In the genomic region with DNA sequence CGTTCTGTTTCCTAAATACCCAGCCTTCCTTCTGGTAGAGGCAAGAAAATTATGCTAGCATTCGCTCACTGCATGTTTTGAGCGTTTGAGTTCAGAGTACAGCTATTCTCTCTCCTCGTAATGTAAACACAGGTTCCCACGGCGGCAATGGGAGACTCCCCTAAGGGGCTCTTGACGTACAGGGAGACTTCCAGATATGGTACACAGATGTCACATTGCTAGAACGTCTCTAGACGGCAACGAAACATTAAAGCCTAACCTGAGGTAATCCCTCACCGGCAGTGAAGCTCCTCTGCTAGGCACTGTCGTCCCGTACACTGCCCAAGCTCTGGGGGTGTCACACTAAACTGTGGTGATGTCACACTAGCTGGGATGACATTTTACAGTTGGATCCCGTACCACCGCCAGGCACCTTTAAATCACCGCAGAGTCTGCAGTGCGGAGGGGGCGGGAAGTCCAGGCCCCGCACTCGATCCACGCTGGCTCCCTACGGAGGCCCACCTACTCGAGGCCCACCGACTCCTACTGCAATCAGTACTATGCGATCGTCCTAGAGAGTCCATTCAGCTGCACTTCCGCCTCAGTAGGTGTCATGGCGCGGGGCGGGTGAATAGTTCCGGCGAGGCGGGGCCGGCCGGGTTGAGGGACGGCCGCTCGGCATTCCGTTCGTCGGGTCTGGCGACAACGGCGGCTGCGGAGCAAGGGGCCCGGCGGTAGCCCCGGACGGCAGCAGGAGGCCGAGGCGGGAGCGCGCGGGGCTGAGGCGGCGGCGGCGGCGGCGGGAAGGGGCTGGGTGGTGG, we compare ENCODE assay signal across 8 cellular contexts. TPM values are rescaled to one million over a fixed set of nuclear protein-coding genes. Genes with fewer than 3 reads are reported as not detected.
DNase-seq lines count a peak whose midpoint lies in the region; ATAC-seq and TF ChIP-seq lines count a peak whose summit lies in the region.

TSS of gene HIPK1 (plus strand) at position 375 of the 800 bp plus-strand sequence.

- H3K27me3 ChIP-seq in RWPE2 (ENCODE audit: insufficient read depth, poor library complexity, severe bottlenecking) = no peaks in the 10 kb centered on the region

- no peaks in the 10 kb centered on the region for H3K9me3 ChIP-seq in RWPE2 (ENCODE audit: severe bottlenecking)

- no peak for TF ChIP-seq CTCF in LNCaP clone FGC (IDR thresholded peaks at IDR 0.05; ENCODE audit: control insufficient read depth, extremely low read depth, insufficient read depth)
- no peak for TF ChIP-seq CTCF in RWPE2 (IDR thresholded peaks at IDR 0.05; ENCODE audit: poor library complexity, severe bottlenecking)
- TF ChIP-seq CTCF in fibroblast of mammary gland (conservative IDR thresholded peaks at IDR 0.05; ENCODE audit: control insufficient read depth, insufficient read depth, low read depth, low read length) = no peak
- no peak for TF ChIP-seq CTCF in natural killer cell (IDR thresholded peaks at IDR 0.05)

- peak within 1 kb of the TSS; percentile 100 for H3K27ac Mint-ChIP-seq in activated T-helper 2 cell treated with anti-CD3 and anti-CD28 coated beads, Interferon-gamma antibody, Interleukin-2, Interleukin-4, amounts not matched to agents 10 μg/mL and 5 μg/mL and 100 μg/mL, durations not matched to agents 14 hours and 24 hours and 36 hours
- H3K27ac Mint-ChIP-seq in natural killer cell = peak within 1 kb of the TSS; percentile 96 to 99

- peaks cover 1% of the 10 kb centered on the region for H3K27me3 Mint-ChIP-seq in activated T-helper 2 cell treated with anti-CD3 and anti-CD28 coated beads, Interferon-gamma antibody, Interleukin-2, Interleukin-4, amounts not matched to agents 10 μg/mL and 5 μg/mL and 100 μg/mL, durations not matched to agents 14 hours and 24 hours and 36 hours (ENCODE audit: low read depth)
- no peaks in the 10 kb centered on the region for H3K27me3 Mint-ChIP-seq in natural killer cell (ENCODE audit: low read depth in 2 of 2)

- H3K36me3 ChIP-seq in RWPE2 (ENCODE audit: low read depth) = no peaks in the 10 kb centered on the region

- DNase-seq in EH (ENCODE audit: low read depth) (peak; percentile 88), GOT3 (lab: John Stamatoyannopoulos, UW) (peak; percentile 28), LNCaP clone FGC (ENCODE audit: low read depth) (peak; percentile 53), RWPE2 (ENCODE audit: low spot score) (peak; percentile 87), fibroblast of mammary gland (ENCODE audit: low read depth) (peak; percentile 70), natural killer cell (peak; percentile 91)
- peak; percentile 90 for DNase-seq in activated T-helper 2 cell treated with anti-CD3 and anti-CD28 coated beads, Interferon-gamma antibody, Interleukin-2, Interleukin-4, amounts not matched to agents 10 μg/mL and 5 μg/mL and 100 μg/mL, durations not matched to agents 14 hours and 24 hours and 36 hours (ENCODE audit: low spot score)
- DNase-seq in stimulated activated naive CD4-positive, alpha-beta T cell treated with Interleukin-2 at 50 U/mL for 16 hours (lab: John Stamatoyannopoulos, UW) = peak; percentile 92

- peak within 1 kb of the TSS; percentile 92 for H3K4me3 ChIP-seq in LNCaP clone FGC (ENCODE audit: low read depth, low read length)
- peak within 1 kb of the TSS; percentile 84 for H3K4me3 ChIP-seq in RWPE2 (ENCODE audit: severe bottlenecking)
- peak within 1 kb of the TSS; percentile 88 for H3K4me3 ChIP-seq in fibroblast of mammary gland (ENCODE audit: control insufficient read depth, low read depth, low read length)

- intact Hi-C loops in activated T-helper 2 cell treated with anti-CD3 and anti-CD28 coated beads, Interferon-gamma antibody, Interleukin-2, Interleukin-4, amounts not matched to agents 10 μg/mL and 5 μg/mL and 100 μg/mL, durations not matched to agents 14 hours and 24 hours and 36 hours (cut with micrococcal nuclease) = loop anchor here (1.0 to 5.0 kb wide), 3 partner anchors 24 to 972 kb away; partner anchors contain the start of genes DCLRE1B and SLC16A1
- intact Hi-C loops in natural killer cell (cut with micrococcal nuclease) = loop anchor here (1.0 kb wide), 2 partner anchors 24 to 94 kb away; partner anchors contain the start of gene DCLRE1B

- no peaks in the 10 kb centered on the region for H3K9me3 Mint-ChIP-seq in activated T-helper 2 cell treated with anti-CD3 and anti-CD28 coated beads, Interferon-gamma antibody, Interleukin-2, Interleukin-4, amounts not matched to agents 10 μg/mL and 5 μg/mL and 100 μg/mL, durations not matched to agents 14 hours and 24 hours and 36 hours
- no peaks in the 10 kb centered on the region for H3K9me3 Mint-ChIP-seq in natural killer cell

- peaks cover 46% of the 10 kb centered on the region for H3K4me1 Mint-ChIP-seq in activated T-helper 2 cell treated with anti-CD3 and anti-CD28 coated beads, Interferon-gamma antibody, Interleukin-2, Interleukin-4, amounts not matched to agents 10 μg/mL and 5 μg/mL and 100 μg/mL, durations not matched to agents 14 hours and 24 hours and 36 hours (ENCODE audit: low read depth)
- H3K4me1 Mint-ChIP-seq in natural killer cell = peaks cover 55 to 59% of the 10 kb centered on the region in 2 donors

- ATAC-seq in RWPE2 (ENCODE audit: low read depth) (peak; percentile 84), natural killer cell (peak; percentile 57 to 82 (median 58))

- H3K4me3 Mint-ChIP-seq in activated T-helper 2 cell treated with anti-CD3 and anti-CD28 coated beads, Interferon-gamma antibody, Interleukin-2, Interleukin-4, amounts not matched to agents 10 μg/mL and 5 μg/mL and 100 μg/mL, durations not matched to agents 14 hours and 24 hours and 36 hours (ENCODE audit: low read depth) = peak within 1 kb of the TSS; percentile 97
- peak within 1 kb of the TSS; percentile 98 for H3K4me3 Mint-ChIP-seq in natural killer cell

- peaks cover 16% of the 10 kb centered on the region for H3K4me1 ChIP-seq in RWPE2 (ENCODE audit: insufficient read depth, poor library complexity, severe bottlenecking)

- peaks cover 20% of the 10 kb centered on the region for H3K36me3 Mint-ChIP-seq in activated T-helper 2 cell treated with anti-CD3 and anti-CD28 coated beads, Interferon-gamma antibody, Interleukin-2, Interleukin-4, amounts not matched to agents 10 μg/mL and 5 μg/mL and 100 μg/mL, durations not matched to agents 14 hours and 24 hours and 36 hours (ENCODE audit: low read depth)
- H3K36me3 Mint-ChIP-seq in natural killer cell = no peaks in the 10 kb centered on the region

- peak within 1 kb of the TSS; percentile 46 for H3K27ac ChIP-seq in RWPE2 (ENCODE audit: poor library complexity, severe bottlenecking)

RNA-seq across cellular contexts. Expression of gene HIPK1, which starts in this region (rescaled TPM):
- total RNA-seq in activated T-helper 2 cell treated with anti-CD3 and anti-CD28 coated beads, Interferon-gamma antibody, Interleukin-2, Interleukin-4, amounts not matched to agents 10 μg/mL and 5 μg/mL and 100 μg/mL, durations not matched to agents 14 hours and 24 hours and 36 hours = 108 and 111 TPM in 2 replicates
- total RNA-seq in natural killer cell = 100 to 1,000 TPM; 238 to 283 (median 261) TPM

Comparison
In these comparisons a context has a peak if more than half of its experiments do, and no peak if none do; other contexts are left out.
1. Peak in every context shown above with its lines: DNase-seq, ATAC-seq, H3K4me3 ChIP-seq and H3K27ac ChIP-seq.
2. DNase-seq: peak in every context shown above with its lines; median percentile 92 in stimulated activated naive CD4-positive, alpha-beta T cell treated with Interleukin-2 at 50 U/mL for 16 hours; 91 in natural killer cell; 90 in activated T-helper 2 cell treated with anti-CD3 and anti-CD28 coated beads, Interferon-gamma antibody, Interleukin-2, Interleukin-4, amounts not matched to agents 10 μg/mL and 5 μg/mL and 100 μg/mL, durations not matched to agents 14 hours and 24 hours and 36 hours; 88 in EH; 87 in RWPE2; 70 in fibroblast of mammary gland; 53 in LNCaP clone FGC; 28 in GOT3.